ENCODE assay signal across 10 cellular contexts in genomic region chr19:13031917-13032623, GRCh38. TPM values are rescaled to one million over a fixed set of nuclear protein-coding genes. Genes with fewer than 3 reads are reported as not detected.
DNase-seq lines count a peak whose midpoint lies in the region; ATAC-seq and TF ChIP-seq lines count a peak whose summit lies in the region.
"Had no signal": no experiment of that assay in that cellular context is flagged by ENCODE, and none has a peak within 500 bp of the region (broad histone marks: within the 10 kb centered on the region; RNA-seq: fewer than 3 reads in every experiment).

No MANE protein-coding gene starts in this region.

- TF ChIP-seq CTCF in spleen (IDR thresholded peaks at IDR 0.05 in 8 of 11, conservative IDR thresholded peaks at IDR 0.05 in 3 of 11) = no peak

- 84 to 96% (median 89%) methylated on average over 11 to 12 of the region's 12 CpGs for WGBS in spleen, 5 donors

- ATAC-seq in GM21786 (IDR thresholded peaks at IDR 0.05; ENCODE audit: unreplicated experiment) = no peak
- no peak for ATAC-seq in HG03196 (IDR thresholded peaks at IDR 0.05; ENCODE audit: unreplicated experiment)
- ATAC-seq: GM12878 had no signal

- peaks cover 0 to 20% (median 10%) of the 10 kb centered on the region in 6 donors for H3K4me1 ChIP-seq in spleen

- H3K36me3 ChIP-seq in spleen = no peaks in the 10 kb centered on the region

- no peaks in the 10 kb centered on the region for H3K9me3 ChIP-seq in spleen

- intact Hi-C loops in spleen (cut with DNase I; ENCODE audit: low total_unique reads) = loop anchor here (10.0 kb wide), 1 partner anchor 47 kb away; no protein-coding TSS in a partner anchor

- no peak for TF ChIP-seq POLR2A in spleen (IDR thresholded peaks at IDR 0.05)

- no peak overlapping the region for H3K27ac ChIP-seq in spleen
- H3K27ac ChIP-seq: HL-60 had no signal

- peak; percentile 55 for DNase-seq in LHCN-M2 (ENCODE audit: low read depth)
- DNase-seq in amygdala (lab: John Stamatoyannopoulos, UW) = peak in 47 of 56 donors; percentile 26 to 88 (median 66)
- DNase-seq in hippocampal formation (lab: John Stamatoyannopoulos, UW) = peak; percentile 75 to 84
- peak; percentile 84 for DNase-seq in superior temporal gyrus (ENCODE audit: extremely low spot score)
- no peak for DNase-seq in Kasumi-1 (lab: John Stamatoyannopoulos, UW)
- DNase-seq in spleen = no peak

- no peaks in the 10 kb centered on the region for H3K27me3 ChIP-seq in spleen (replicated peaks in 1 of 7)

- no peak overlapping the region for H3K4me3 ChIP-seq in spleen
- H3K4me3 ChIP-seq: GM12878 had no signal

RNA-seq across cellular contexts. Expression of gene NFIX, which starts 36.8 kb away (rescaled TPM):
- total RNA-seq in LHCN-M2 (2014; rRNA removed) = 9.2 and 13.9 TPM in 2 replicates
- polyA plus RNA-seq in LHCN-M2 (2012) = 45.4 TPM
- 10 to 100 TPM; 12.3 to 41.4 (median 26.7) TPM for total RNA-seq in spleen
- 1 to 10 TPM; 1.1 to 7.7 (median 1.5) TPM for polyA plus RNA-seq in spleen

Comparison
In these comparisons a context has a peak if more than half of its experiments do, and no peak if none do; other contexts are left out.
1. DNase-seq: peak in LHCN-M2 (single experiment), amygdala (47 of 56), hippocampal formation (2 of 2) and superior temporal gyrus (single experiment); none in Kasumi-1 (0 of 2) and spleen (single experiment).